14 cellular contexts compared by ENCODE assay signal in the genomic region with DNA sequence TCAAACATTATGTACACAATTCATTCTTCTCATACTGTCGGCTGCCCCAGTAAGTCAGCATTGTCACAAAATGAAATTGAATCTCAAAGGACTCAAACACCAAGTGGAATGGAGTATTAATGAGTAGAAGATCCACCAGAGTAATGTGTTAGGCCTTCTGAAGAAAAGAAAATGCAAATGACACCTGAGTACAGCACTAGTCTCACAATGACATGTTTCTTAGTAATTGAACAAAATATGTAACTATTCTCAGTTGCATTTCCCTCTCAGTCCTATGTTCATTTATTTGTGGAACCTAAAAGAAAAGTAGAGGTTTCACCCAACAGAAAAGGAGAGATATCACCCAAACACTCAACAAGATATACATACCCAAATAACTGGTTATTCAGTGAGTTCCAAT.
DNase-seq lines count a peak whose midpoint lies in the region; ATAC-seq lines count a peak whose summit lies in the region.
"Had no signal": no experiment of that assay in that cellular context is flagged by ENCODE, and none has a peak within 500 bp of the region (broad histone marks: within the 10 kb centered on the region; RNA-seq: fewer than 3 reads in every experiment).

No MANE protein-coding gene starts in this region.

- no peak for DNase-seq in activated effector memory CD4-positive, alpha-beta T cell treated with Interleukin-2 at 50 U/mL for 16 hours
- DNase-seq in AML-193 (lab: John Stamatoyannopoulos, UW), result no peak
- DNase-seq: CD8-positive, alpha-beta memory T cell; DMS53; MV-4-11; NCI-H187; NCI-H226; NCI-H82; SHP77 had no signal

- H3K36me3 Mint-ChIP-seq in stimulated activated memory B cell treated with anti-CD40 and anti-IgM and Interleukin-4, amounts not matched to agents 10 μg/mL and 1 μg/mL and 100 μg/mL, for 72 hours, result no peaks in the 10 kb centered on the region

- no peak overlapping the region for H3K27ac Mint-ChIP-seq in stimulated activated memory B cell treated with anti-CD40 and anti-IgM and Interleukin-4, amounts not matched to agents 10 μg/mL and 1 μg/mL and 100 μg/mL, for 72 hours
- H3K27ac Mint-ChIP-seq: CD8-positive, alpha-beta memory T cell had no signal

- ATAC-seq in GM18867 (IDR thresholded peaks at IDR 0.05; ENCODE audit: unreplicated experiment), result peak; percentile 92
- peak; percentile 67 for ATAC-seq in GM21515 (IDR thresholded peaks at IDR 0.05; ENCODE audit: unreplicated experiment)
- ATAC-seq in HG03025 (IDR thresholded peaks at IDR 0.05; ENCODE audit: low FRiP score, unreplicated experiment), result peak; percentile 69
- no peak for ATAC-seq in GM18868 (IDR thresholded peaks at IDR 0.05; ENCODE audit: unreplicated experiment)
- no peak for ATAC-seq in stimulated activated memory B cell treated with anti-CD40 and anti-IgM and Interleukin-4, amounts not matched to agents 10 μg/mL and 1 μg/mL and 100 μg/mL, for 72 hours

- no peaks in the 10 kb centered on the region for H3K27me3 Mint-ChIP-seq in stimulated activated memory B cell treated with anti-CD40 and anti-IgM and Interleukin-4, amounts not matched to agents 10 μg/mL and 1 μg/mL and 100 μg/mL, for 72 hours

- peaks cover 6% of the 10 kb centered on the region for H3K9me3 Mint-ChIP-seq in stimulated activated memory B cell treated with anti-CD40 and anti-IgM and Interleukin-4, amounts not matched to agents 10 μg/mL and 1 μg/mL and 100 μg/mL, for 72 hours

- no peak overlapping the region for H3K4me3 Mint-ChIP-seq in stimulated activated memory B cell treated with anti-CD40 and anti-IgM and Interleukin-4, amounts not matched to agents 10 μg/mL and 1 μg/mL and 100 μg/mL, for 72 hours
- H3K4me3 Mint-ChIP-seq: CD8-positive, alpha-beta memory T cell had no signal

- H3K4me1 Mint-ChIP-seq in stimulated activated memory B cell treated with anti-CD40 and anti-IgM and Interleukin-4, amounts not matched to agents 10 μg/mL and 1 μg/mL and 100 μg/mL, for 72 hours, result no peaks in the 10 kb centered on the region
- H3K4me1 Mint-ChIP-seq: CD8-positive, alpha-beta memory T cell had no signal

Comparison
In these comparisons a context has a peak if more than half of its experiments do, and no peak if none do; other contexts are left out.
1. ATAC-seq: peak in GM18867 (single experiment), GM21515 (single experiment) and HG03025 (single experiment); none in GM18868 (single experiment) and stimulated activated memory B cell treated with anti-CD40 and anti-IgM and Interleukin-4, amounts not matched to agents 10 μg/mL and 1 μg/mL and 100 μg/mL, for 72 hours (single experiment).